ENCODE assay signal across 24 cellular contexts in genomic region chr2:125679903-125680302, GRCh38.
"Had no signal": no experiment of that assay in that cellular context is flagged by ENCODE, and none has a peak within 500 bp of the region (broad histone marks: within the 10 kb centered on the region; RNA-seq: fewer than 3 reads in every experiment).

No MANE protein-coding gene starts in this region.

- H3K9me3 ChIP-seq: body of pancreas, psoas muscle, sigmoid colon, thyroid gland had no signal

- H3K27ac ChIP-seq: body of pancreas, coronary artery, dorsolateral prefrontal cortex, neural progenitor cell, parathyroid adenoma, psoas muscle, sigmoid colon, thyroid gland had no signal

- H3K27me3 Mint-ChIP-seq: memory B cell; stimulated activated naive CD8-positive, alpha-beta T cell treated with anti-CD3 and anti-CD28 coated beads, Interleukin-15, amount 100 ng/mL, for 72 hours had no signal

- H3K4me1 ChIP-seq: body of pancreas, parathyroid adenoma, psoas muscle, sigmoid colon, thyroid gland had no signal

- H3K36me3 ChIP-seq: neural progenitor cell, sigmoid colon, thyroid gland had no signal

- ATAC-seq: activated naive CD4-positive, alpha-beta T cell treated with anti-CD3 and anti-CD28 coated beads, Interleukin-2, amount 50 U/mL, for 72 hours; activated T-cell treated with anti-CD3 and anti-CD28 coated beads, Interleukin-2, amount 50 U/mL, for 72 hours; body of pancreas; natural killer cell; psoas muscle; stimulated activated effector memory CD8-positive, alpha-beta T cell treated with anti-CD3 and anti-CD28 coated beads, Interleukin-12 subunit alpha, Interleukin-12 subunit beta, amount 100 ng/mL, for 72 hours; stimulated activated naive CD8-positive, alpha-beta T cell treated with anti-CD3 and anti-CD28 coated beads, Interleukin-15, amount 100 ng/mL, for 72 hours had no signal

- H3K4me3 ChIP-seq: body of pancreas, coronary artery, dorsolateral prefrontal cortex, neural progenitor cell, psoas muscle, sigmoid colon, thyroid gland had no signal

- H2AFZ ChIP-seq: parathyroid adenoma had no signal

- H3K4me1 Mint-ChIP-seq: memory B cell; natural killer cell; stimulated activated effector memory CD8-positive, alpha-beta T cell treated with anti-CD3 and anti-CD28 coated beads, Interleukin-12 subunit alpha, Interleukin-12 subunit beta, amount 100 ng/mL, for 72 hours; stimulated activated naive CD8-positive, alpha-beta T cell treated with anti-CD3 and anti-CD28 coated beads, Interleukin-15, amount 100 ng/mL, for 72 hours had no signal

- H3K4me3 Mint-ChIP-seq: activated T-cell treated with anti-CD3 and anti-CD28 coated beads, Interleukin-2, amount 50 U/mL, for 72 hours; memory B cell; natural killer cell; neural progenitor cell; stimulated activated effector memory CD8-positive, alpha-beta T cell treated with anti-CD3 and anti-CD28 coated beads, Interleukin-12 subunit alpha, Interleukin-12 subunit beta, amount 100 ng/mL, for 72 hours; stimulated activated naive CD8-positive, alpha-beta T cell treated with anti-CD3 and anti-CD28 coated beads, Interleukin-15, amount 100 ng/mL, for 72 hours; T-helper 2 cell treated with Interferon-gamma antibody and Interleukin-4, amounts not matched to agents 5 μg/mL and 100 μg/mL, for 36 hours had no signal

- H3K79me2 ChIP-seq: parathyroid adenoma had no signal

- H3K27me3 ChIP-seq: body of pancreas, dorsolateral prefrontal cortex, neural progenitor cell, sigmoid colon, thyroid gland had no signal

- H3K27ac Mint-ChIP-seq: activated naive CD4-positive, alpha-beta T cell treated with anti-CD3 and anti-CD28 coated beads, Interleukin-2, amount 50 U/mL, for 72 hours; activated T-cell treated with anti-CD3 and anti-CD28 coated beads, Interleukin-2, amount 50 U/mL, for 72 hours; memory B cell; natural killer cell; neural progenitor cell; stimulated activated effector memory CD8-positive, alpha-beta T cell treated with anti-CD3 and anti-CD28 coated beads, Interleukin-12 subunit alpha, Interleukin-12 subunit beta, amount 100 ng/mL, for 72 hours; stimulated activated naive CD8-positive, alpha-beta T cell treated with anti-CD3 and anti-CD28 coated beads, Interleukin-15, amount 100 ng/mL, for 72 hours; T-helper 2 cell treated with Interferon-gamma antibody and Interleukin-4, amounts not matched to agents 5 μg/mL and 100 μg/mL, for 36 hours had no signal

- H3K9ac ChIP-seq: neural progenitor cell, parathyroid adenoma had no signal

- DNase-seq: activated CD4-positive, alpha-beta T cell treated with anti-CD3 and anti-CD28 coated beads for 4 hours; activated CD4-positive, alpha-beta T cell treated with anti-CD3 and anti-CD28 coated beads, Interleukin-2, amount 50 U/mL, for 4 hours; activated naive CD4-positive, alpha-beta T cell; activated T-cell treated with anti-CD3 and anti-CD28 coated beads for 4 hours; activated T-cell treated with anti-CD3 and anti-CD28 coated beads, Interleukin-2, amount 50 U/mL, for 72 hours; dorsolateral prefrontal cortex; effector memory CD4-positive, alpha-beta T cell; kidney; natural killer cell; occipital lobe; sigmoid colon; small intestine; stimulated activated CD4-positive, alpha-beta T cell treated with anti-CD3 and anti-CD28 coated beads, Interleukin-4, amount 100 ng/mL, for 24 hours; stimulated activated naive CD8-positive, alpha-beta T cell treated with anti-CD3 and anti-CD28 coated beads, Interleukin-15, amount 100 ng/mL, for 72 hours; thyroid gland had no signal

- H3K4me2 ChIP-seq: neural progenitor cell had no signal

- H3K36me3 Mint-ChIP-seq: memory B cell; neural progenitor cell; stimulated activated effector memory CD8-positive, alpha-beta T cell treated with anti-CD3 and anti-CD28 coated beads, Interleukin-12 subunit alpha, Interleukin-12 subunit beta, amount 100 ng/mL, for 72 hours had no signal
